In genomic region chr10:92699193-92699517, GRCh38 we compare ENCODE assay signal across 7 cellular contexts. TPM values are rescaled to one million over a fixed set of nuclear protein-coding genes. Genes with fewer than 3 reads are reported as not detected.
DNase-seq lines count a peak whose midpoint lies in the region; ATAC-seq and TF ChIP-seq lines count a peak whose summit lies in the region.

No MANE protein-coding gene starts in this region.

- H3K9me3 ChIP-seq in iPS-18c (ENCODE audit: control insufficient read depth, insufficient read depth, low read length) = no peaks in the 10 kb centered on the region

- peak overlapping the region; percentile 69 for H3K27ac Mint-ChIP-seq in HFFc6
- no peak overlapping the region for H3K27ac Mint-ChIP-seq in activated T-helper 17 cell treated with anti-CD3 and anti-CD28 coated beads, Interleukin-2, amount 50 U/mL, for 72 hours
- H3K27ac Mint-ChIP-seq in stimulated activated memory B cell treated with anti-CD40 and anti-IgM and Interleukin-4, amounts not matched to agents 10 μg/mL and 1 μg/mL and 100 μg/mL, for 72 hours = peak overlapping the region; percentile 64

- H3K27me3 Mint-ChIP-seq in HFFc6 (ENCODE audit: insufficient read depth) = peaks cover 3% of the 10 kb centered on the region; the same call in 1 of the 2 replicates
- peaks cover 52% of the 10 kb centered on the region for H3K27me3 Mint-ChIP-seq in activated T-helper 17 cell treated with anti-CD3 and anti-CD28 coated beads, Interleukin-2, amount 50 U/mL, for 72 hours
- no peaks in the 10 kb centered on the region for H3K27me3 Mint-ChIP-seq in stimulated activated memory B cell treated with anti-CD40 and anti-IgM and Interleukin-4, amounts not matched to agents 10 μg/mL and 1 μg/mL and 100 μg/mL, for 72 hours

- peaks cover 54% of the 10 kb centered on the region for H3K4me1 Mint-ChIP-seq in HFFc6 (ENCODE audit: low read depth)
- H3K4me1 Mint-ChIP-seq in activated T-helper 17 cell treated with anti-CD3 and anti-CD28 coated beads, Interleukin-2, amount 50 U/mL, for 72 hours = peaks cover 11% of the 10 kb centered on the region
- peaks cover 59% of the 10 kb centered on the region for H3K4me1 Mint-ChIP-seq in stimulated activated memory B cell treated with anti-CD40 and anti-IgM and Interleukin-4, amounts not matched to agents 10 μg/mL and 1 μg/mL and 100 μg/mL, for 72 hours

- H3K36me3 Mint-ChIP-seq in HFFc6 (ENCODE audit: low read depth) = no peaks in the 10 kb centered on the region
- H3K36me3 Mint-ChIP-seq in activated T-helper 17 cell treated with anti-CD3 and anti-CD28 coated beads, Interleukin-2, amount 50 U/mL, for 72 hours (ENCODE audit: low read depth) = no peaks in the 10 kb centered on the region
- H3K36me3 Mint-ChIP-seq in stimulated activated memory B cell treated with anti-CD40 and anti-IgM and Interleukin-4, amounts not matched to agents 10 μg/mL and 1 μg/mL and 100 μg/mL, for 72 hours = no peaks in the 10 kb centered on the region

- peak overlapping the region; percentile 86 for H3K4me3 Mint-ChIP-seq in HFFc6
- peak overlapping the region; percentile 81 for H3K4me3 Mint-ChIP-seq in activated T-helper 17 cell treated with anti-CD3 and anti-CD28 coated beads, Interleukin-2, amount 50 U/mL, for 72 hours
- peak overlapping the region; percentile 73 for H3K4me3 Mint-ChIP-seq in stimulated activated memory B cell treated with anti-CD40 and anti-IgM and Interleukin-4, amounts not matched to agents 10 μg/mL and 1 μg/mL and 100 μg/mL, for 72 hours

- DNase-seq in HFFc6 = no peak
- no peak for DNase-seq in amygdala (lab: John Stamatoyannopoulos, UW)
- no peak for DNase-seq in cerebellar nuclear complex (lab: John Stamatoyannopoulos, UW)
- DNase-seq in DMS153 (lab: John Stamatoyannopoulos, UW) = no peak

- TF ChIP-seq CTCF in HFFc6 (IDR thresholded peaks at IDR 0.05) = no peak

- peak overlapping the region; percentile 46 for H3K4me3 ChIP-seq in iPS-18c (ENCODE audit: insufficient read depth, low read depth, low read length)

- no peaks in the 10 kb centered on the region for H3K9me3 Mint-ChIP-seq in HFFc6
- no peaks in the 10 kb centered on the region for H3K9me3 Mint-ChIP-seq in activated T-helper 17 cell treated with anti-CD3 and anti-CD28 coated beads, Interleukin-2, amount 50 U/mL, for 72 hours
- no peaks in the 10 kb centered on the region for H3K9me3 Mint-ChIP-seq in stimulated activated memory B cell treated with anti-CD40 and anti-IgM and Interleukin-4, amounts not matched to agents 10 μg/mL and 1 μg/mL and 100 μg/mL, for 72 hours

- no peak for ATAC-seq in activated T-helper 17 cell treated with anti-CD3 and anti-CD28 coated beads, Interleukin-2, amount 50 U/mL, for 72 hours (replicated peaks)
- ATAC-seq in stimulated activated memory B cell treated with anti-CD40 and anti-IgM and Interleukin-4, amounts not matched to agents 10 μg/mL and 1 μg/mL and 100 μg/mL, for 72 hours = no peak

RNA-seq across cellular contexts. Expression of gene HHEX, which starts 9.4 kb away (rescaled TPM):
- total RNA-seq in HFFc6 (2021; fragmentation: NEBNext Ultra II Directional; extraction: Animal tissue kit (Norgen Biotek cat#: 25700)) = 1 to 10 TPM; 2.4 to 5.0 (median 4.6) TPM
- 1 to 10 TPM in 1 of 2 donors, under 1 TPM in 1; 0.53 to 1.9 TPM for total RNA-seq in activated T-helper 17 cell treated with anti-CD3 and anti-CD28 coated beads, Interleukin-2, amount 50 U/mL, for 72 hours
